In the genomic region with DNA sequence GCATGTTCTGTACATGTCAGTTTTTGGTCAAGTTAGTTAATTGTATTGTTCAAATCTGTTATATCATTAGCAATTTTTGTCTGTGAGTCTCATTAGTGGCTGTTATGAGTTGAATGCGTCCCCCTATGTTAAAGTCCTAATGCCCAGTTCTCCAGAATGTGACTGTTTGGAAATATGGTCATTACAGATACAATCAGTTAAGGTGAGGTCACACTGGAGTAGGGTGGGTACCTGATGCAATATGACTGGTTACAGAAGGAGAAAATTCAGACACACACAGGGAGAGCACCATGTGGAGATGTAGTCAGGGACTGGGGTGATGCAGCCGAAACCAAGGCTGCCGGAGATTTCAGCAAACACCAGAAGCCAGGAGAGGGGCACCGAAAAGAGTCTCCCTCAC, we compare ENCODE assay signal across 19 cellular contexts. TPM values are rescaled to one million over a fixed set of nuclear protein-coding genes. Genes with fewer than 3 reads are reported as not detected.
DNase-seq lines count a peak whose midpoint lies in the region; ATAC-seq lines count a peak whose summit lies in the region.
"Had no signal": no experiment of that assay in that cellular context is flagged by ENCODE, and none has a peak within 500 bp of the region (broad histone marks: within the 10 kb centered on the region; RNA-seq: fewer than 3 reads in every experiment).

No MANE protein-coding gene starts in this region.

- no peaks in the 10 kb centered on the region for H3K9me3 Mint-ChIP-seq in activated naive CD8-positive, alpha-beta T cell (ENCODE audit: low read depth)
- no peaks in the 10 kb centered on the region for H3K9me3 Mint-ChIP-seq in activated naive CD8-positive, alpha-beta T cell treated with anti-CD3 and anti-CD28 coated beads for 36 hours
- H3K9me3 Mint-ChIP-seq: CD14-positive monocyte; CD8-positive, alpha-beta memory T cell; GM23338 had no signal

- no peak for ATAC-seq in T-helper 17 cell
- ATAC-seq: GM23338 had no signal

- H3K27ac Mint-ChIP-seq in activated naive CD8-positive, alpha-beta T cell, result peak overlapping the region; percentile 2
- H3K27ac Mint-ChIP-seq in activated naive CD8-positive, alpha-beta T cell treated with anti-CD3 and anti-CD28 coated beads for 36 hours, result no peak overlapping the region
- H3K27ac Mint-ChIP-seq in T-helper 17 cell, result peak overlapping the region; percentile 79
- H3K27ac Mint-ChIP-seq: CD14-positive monocyte, GM23338 had no signal

- H3K36me3 Mint-ChIP-seq in activated naive CD8-positive, alpha-beta T cell, result peaks cover 9% of the 10 kb centered on the region
- no peaks in the 10 kb centered on the region for H3K36me3 Mint-ChIP-seq in activated naive CD8-positive, alpha-beta T cell treated with anti-CD3 and anti-CD28 coated beads for 36 hours
- peaks cover 9% of the 10 kb centered on the region for H3K36me3 Mint-ChIP-seq in T-helper 17 cell (ENCODE audit: low read depth)

- H3K4me1 Mint-ChIP-seq in activated naive CD8-positive, alpha-beta T cell (ENCODE audit: low read depth), result peaks cover 34% of the 10 kb centered on the region
- H3K4me1 Mint-ChIP-seq in activated naive CD8-positive, alpha-beta T cell treated with anti-CD3 and anti-CD28 coated beads for 36 hours, result peaks cover 40% of the 10 kb centered on the region
- peaks cover 23% of the 10 kb centered on the region for H3K4me1 Mint-ChIP-seq in T-helper 17 cell

- H3K9me3 ChIP-seq in T-helper 17 cell (ENCODE audit: control insufficient read depth, low read length, poor library complexity, severe bottlenecking), result no peaks in the 10 kb centered on the region

- H3K27me3 Mint-ChIP-seq in activated naive CD8-positive, alpha-beta T cell, result no peaks in the 10 kb centered on the region
- no peaks in the 10 kb centered on the region for H3K27me3 Mint-ChIP-seq in activated naive CD8-positive, alpha-beta T cell treated with anti-CD3 and anti-CD28 coated beads for 36 hours
- H3K27me3 Mint-ChIP-seq in T-helper 17 cell, result no peaks in the 10 kb centered on the region
- H3K27me3 Mint-ChIP-seq: CD8-positive, alpha-beta memory T cell had no signal

- H3K27ac ChIP-seq in epithelial cell of prostate, result peak overlapping the region; percentile 59
- H3K27ac ChIP-seq: HL-60 had no signal

- H3K4me3 Mint-ChIP-seq in activated naive CD8-positive, alpha-beta T cell, result no peak overlapping the region
- no peak overlapping the region for H3K4me3 Mint-ChIP-seq in activated naive CD8-positive, alpha-beta T cell treated with anti-CD3 and anti-CD28 coated beads for 36 hours
- no peak overlapping the region for H3K4me3 Mint-ChIP-seq in T-helper 17 cell
- H3K4me3 Mint-ChIP-seq: CD14-positive monocyte; CD8-positive, alpha-beta memory T cell; GM23338 had no signal

- no peak for DNase-seq in activated naive CD8-positive, alpha-beta T cell treated with anti-CD3 and anti-CD28 coated beads for 36 hours
- no peak for DNase-seq in T-helper 17 cell
- no peak for DNase-seq in epithelial cell of prostate (ENCODE audit: low read depth, low spot score)
- DNase-seq in C1 segment of cervical spinal cord (lab: John Stamatoyannopoulos, UW), result no peak
- no peak for DNase-seq in HuH-7.5 (ENCODE audit: low spot score)
- DNase-seq in NCI-H2171 treated with DMSO at 0.1 percent for 48 hours (lab: John Stamatoyannopoulos, UW), result no peak
- DNase-seq: ACHN; AML-193; CD8-positive, alpha-beta memory T cell; COR-L47; DMS79 treated with DMSO at 0.1 percent for 48 hours; GF-D8; HCEC 1CT; IMR-90; KBM-7 had no signal

RNA-seq across cellular contexts. Expression of a gene that starts 15.1 kb away (rescaled TPM):
- total RNA-seq in activated naive CD8-positive, alpha-beta T cell treated with anti-CD3 and anti-CD28 coated beads for 36 hours, result 1 to 10 TPM; 8.5 to 9.0 TPM
- total RNA-seq in T-helper 17 cell, result 10 to 100 TPM; 56.7 to 70.0 TPM

RNA-seq across cellular contexts. Expression of a gene that starts 15.4 kb away (rescaled TPM):
- 10 to 100 TPM; 38.2 to 38.4 TPM for total RNA-seq in activated naive CD8-positive, alpha-beta T cell treated with anti-CD3 and anti-CD28 coated beads for 36 hours
- total RNA-seq in T-helper 17 cell, result 10 to 100 TPM; 85.2 to 95.1 TPM

RNA-seq across cellular contexts. Expression of a gene that starts 44.8 kb away (rescaled TPM):
- total RNA-seq in activated naive CD8-positive, alpha-beta T cell treated with anti-CD3 and anti-CD28 coated beads for 36 hours, result 10 to 100 TPM; 40.5 to 42.3 TPM
- 10 to 100 TPM; 16.2 to 16.9 TPM for total RNA-seq in T-helper 17 cell

Comparison
In these comparisons a context has a peak if more than half of its experiments do, and no peak if none do; other contexts are left out.
1. RNA of a gene that starts 15.1 kb away (total RNA-seq): 56.7 to 70.0 TPM in T-helper 17 cell; 8.5 to 9.0 TPM in activated naive CD8-positive, alpha-beta T cell treated with anti-CD3 and anti-CD28 coated beads for 36 hours; every median in the first group is over 4 times any median in the second.